Comparison of ENCODE assay signal across 9 cellular contexts in genomic region chr17:42019509-42020404, GRCh38. TPM values are rescaled to one million over a fixed set of nuclear protein-coding genes. Genes with fewer than 3 reads are reported as not detected.
A peak's percentile ranks its signal among the peaks of the same experiment; 100 is the strongest.
DNase-seq lines count a peak whose midpoint lies in the region; ATAC-seq, FAIRE-seq and TF ChIP-seq lines count a peak whose summit lies in the region.
"Had no signal": no experiment of that assay in that cellular context is flagged by ENCODE, and none has a peak within 500 bp of the region (broad histone marks: within the 10 kb centered on the region; RNA-seq: fewer than 3 reads in every experiment).

Gene NKIRAS2 (plus strand): TSS chr17:42020090. CDS start chr17:42021578, 1,488 bp downstream.

- peak within 1 kb of the TSS; percentile 94 to 95 for H3K9ac ChIP-seq in kidney (ENCODE audit: low read length in 2 of 2)

- FAIRE-seq in kidney (lab: Jason Lieb, UNC) = no peak
- FAIRE-seq: A204.1 had no signal

- H3K36me3 ChIP-seq in kidney (ENCODE audit: control insufficient read depth in 1 of 2, insufficient read depth in 2 of 2, low read length in 2 of 2) = peaks cover 8 to 14% of the 10 kb centered on the region in 2 donors

- DNase-seq in NCI-H345 treated with DMSO at 0.1 percent for 48 hours (lab: John Stamatoyannopoulos, UW; ENCODE audit: unreplicated experiment) = peak; percentile 73
- DNase-seq in activated CD4-positive, CD25-positive, alpha-beta regulatory T cell treated with anti-CD3 and anti-CD28 coated beads, Interleukin-2, amount 50 U/mL, for 16 hours (ENCODE audit: low read depth, low spot score) = peak; percentile 88
- peak; percentile 89 for DNase-seq in central memory CD4-positive, alpha-beta T cell
- peak; percentile 98 for DNase-seq in kidney
- peak; percentile 91 to 92 for DNase-seq in stimulated activated CD4-positive, alpha-beta T cell treated with anti-CD3 and anti-CD28 coated beads, Interleukin-15, amount 100 ng/mL, for 1 hour (ENCODE audit: low read depth in 1 of 2, low spot score in 1 of 2)

- no peaks in the 10 kb centered on the region for H3K9me3 ChIP-seq in kidney (ENCODE audit: control insufficient read depth in 1 of 2, low read length in 2 of 2)

- TF ChIP-seq CTCF in 22Rv1 (IDR thresholded peaks at IDR 0.05) (peak; percentile 95), kidney (IDR thresholded peaks at IDR 0.05; ENCODE audit: borderline replicate concordance, extremely low read depth, insufficient read depth) (peak; percentile 84)

- peaks cover 27 to 31% of the 10 kb centered on the region in 2 donors for H3K4me1 ChIP-seq in kidney (ENCODE audit: control insufficient read depth in 1 of 2, insufficient read depth in 1 of 2, low read depth in 1 of 2, low read length in 2 of 2)

- H3K27ac ChIP-seq in 22Rv1 (peak within 1 kb of the TSS; percentile 58), kidney (ENCODE audit: low read depth in 2 of 2, low read length in 2 of 2) (peak within 1 kb of the TSS; percentile 61 to 73)

- intact Hi-C loops in kidney (cut with DNase I) = no loop called here

- H3K4me3 ChIP-seq in kidney (ENCODE audit: low read length in 2 of 2) = peak within 1 kb of the TSS; percentile 73 to 87

- ATAC-seq in GM18858 (IDR thresholded peaks at IDR 0.05; ENCODE audit: unreplicated experiment) = peak; percentile 43
- peak; percentile 61 for ATAC-seq in HG03175 (IDR thresholded peaks at IDR 0.05; ENCODE audit: unreplicated experiment)

RNA-seq across cellular contexts. Expression of gene NKIRAS2, which starts in this region (rescaled TPM):
- total RNA-seq in kidney = 26.8 TPM
- 21.2 TPM for polyA plus RNA-seq in kidney (ENCODE audit: insufficient read depth, low read depth, low replicate concordance)

Comparison
In these comparisons a context has a peak if more than half of its experiments do, and no peak if none do; other contexts are left out.
1. Peak in every context shown above with its lines: DNase-seq, ATAC-seq, H3K4me3 ChIP-seq and H3K27ac ChIP-seq.